In the genomic region with DNA sequence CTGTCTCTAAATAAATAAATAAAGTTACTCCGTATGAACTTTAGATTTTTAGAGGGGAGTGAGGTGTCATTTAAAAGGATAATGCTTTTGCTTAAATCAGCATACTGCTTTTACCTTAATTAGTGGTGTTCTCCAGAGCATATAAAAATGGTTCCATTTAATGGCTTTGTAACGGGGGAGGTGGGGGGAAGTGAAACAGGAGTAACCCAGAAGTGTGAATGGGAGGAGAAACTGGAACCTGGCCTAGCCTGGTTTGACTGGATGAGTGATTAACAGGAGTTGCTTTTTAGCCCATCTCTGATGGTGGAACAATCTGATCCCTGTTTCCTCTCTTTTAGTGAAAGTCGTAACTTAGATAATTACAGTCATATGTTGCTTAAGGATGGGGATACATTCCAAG, we compare ENCODE assay signal across 1 cellular context.
TF ChIP-seq lines count a peak whose summit lies in the region.

No MANE protein-coding gene starts in this region.

TF ChIP-seq in IMR-90, 13 proteins besides CTCF, POLR2A, EP300 and RAD21:
- TF ChIP-seq, protein P1, sequence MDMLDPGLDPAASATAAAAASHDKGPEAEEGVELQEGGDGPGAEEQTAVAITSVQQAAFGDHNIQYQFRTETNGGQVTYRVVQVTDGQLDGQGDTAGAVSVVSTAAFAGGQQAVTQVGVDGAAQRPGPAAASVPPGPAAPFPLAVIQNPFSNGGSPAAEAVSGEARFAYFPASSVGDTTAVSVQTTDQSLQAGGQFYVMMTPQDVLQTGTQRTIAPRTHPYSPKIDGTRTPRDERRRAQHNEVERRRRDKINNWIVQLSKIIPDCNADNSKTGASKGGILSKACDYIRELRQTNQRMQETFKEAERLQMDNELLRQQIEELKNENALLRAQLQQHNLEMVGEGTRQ (IDR thresholded peaks at IDR 0.05; ENCODE audit: low read depth, low read length) = no peak
- TF ChIP-seq RCOR1 (IDR thresholded peaks at IDR 0.05; ENCODE audit: insufficient replicate concordance, low read length) = no peak
- no peak for TF ChIP-seq MAZ (IDR thresholded peaks at IDR 0.05; ENCODE audit: borderline replicate concordance, low read depth, low read length)
- no peak for TF ChIP-seq FOS (IDR thresholded peaks at IDR 0.05; ENCODE audit: low read depth, low read length)
- TF ChIP-seq CHD1 (IDR thresholded peaks at IDR 0.05; ENCODE audit: low read depth, low read length) = no peak
- TF ChIP-seq SMC3 (IDR thresholded peaks at IDR 0.05; ENCODE audit: low read depth, low read length) = no peak
- TF ChIP-seq BHLHE40 (IDR thresholded peaks at IDR 0.05; ENCODE audit: low read depth, low read length) = no peak
- TF ChIP-seq MAFK (IDR thresholded peaks at IDR 0.05; ENCODE audit: low read depth, low read length) = no peak
- TF ChIP-seq, protein P2, sequence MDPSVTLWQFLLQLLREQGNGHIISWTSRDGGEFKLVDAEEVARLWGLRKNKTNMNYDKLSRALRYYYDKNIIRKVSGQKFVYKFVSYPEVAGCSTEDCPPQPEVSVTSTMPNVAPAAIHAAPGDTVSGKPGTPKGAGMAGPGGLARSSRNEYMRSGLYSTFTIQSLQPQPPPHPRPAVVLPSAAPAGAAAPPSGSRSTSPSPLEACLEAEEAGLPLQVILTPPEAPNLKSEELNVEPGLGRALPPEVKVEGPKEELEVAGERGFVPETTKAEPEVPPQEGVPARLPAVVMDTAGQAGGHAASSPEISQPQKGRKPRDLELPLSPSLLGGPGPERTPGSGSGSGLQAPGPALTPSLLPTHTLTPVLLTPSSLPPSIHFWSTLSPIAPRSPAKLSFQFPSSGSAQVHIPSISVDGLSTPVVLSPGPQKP (IDR thresholded peaks at IDR 0.05; ENCODE audit: borderline replicate concordance, low read depth, low read length) = no peak
- no peak for TF ChIP-seq MXI1 (IDR thresholded peaks at IDR 0.05; ENCODE audit: borderline replicate concordance, low read depth, low read length)
- TF ChIP-seq CEBPB (IDR thresholded peaks at IDR 0.05; ENCODE audit: low read depth, low read length) = no peak
- no peak for TF ChIP-seq RFX5 (IDR thresholded peaks at IDR 0.05; ENCODE audit: low read depth, low read length)
- no peak for TF ChIP-seq NFE2L2 (IDR thresholded peaks at IDR 0.05; ENCODE audit: low read depth, low read length)
